In the genomic region with DNA sequence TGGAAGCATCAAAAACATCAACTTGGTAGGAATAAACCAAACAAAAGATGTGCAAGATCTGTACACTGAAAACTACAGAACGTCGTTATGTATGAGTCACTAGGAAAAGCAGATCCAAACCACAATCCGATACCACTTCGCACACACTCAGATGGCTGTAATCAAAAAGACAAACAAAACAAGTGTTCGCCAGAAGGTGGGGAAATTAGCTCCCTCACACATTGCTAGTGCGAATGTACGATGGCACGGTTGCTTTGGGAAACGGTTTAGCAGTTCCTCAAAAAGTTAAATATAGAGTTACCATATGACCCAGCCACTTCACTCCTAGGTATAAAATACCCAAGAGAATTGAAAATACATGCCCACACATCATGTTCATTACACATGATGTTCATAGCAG, we compare ENCODE assay signal across 10 cellular contexts. TPM values are rescaled to one million over a fixed set of nuclear protein-coding genes. Genes with fewer than 3 reads are reported as not detected.
DNase-seq lines count a peak whose midpoint lies in the region; ATAC-seq and TF ChIP-seq lines count a peak whose summit lies in the region.
"Had no signal": no experiment of that assay in that cellular context is flagged by ENCODE, and none has a peak within 500 bp of the region (broad histone marks: within the 10 kb centered on the region; RNA-seq: fewer than 3 reads in every experiment).

No MANE protein-coding gene starts in this region.

- H3K4me1 ChIP-seq in skeletal muscle satellite cell (ENCODE audit: control insufficient read depth, insufficient read depth, low read length) (peaks cover 23% of the 10 kb centered on the region), esophagus muscularis mucosa (peaks cover 6 to 8% (median 7%) of the 10 kb centered on the region in 4 donors)

- H3K4me2 ChIP-seq in skeletal muscle satellite cell (ENCODE audit: low read length), result peak overlapping the region; percentile 60

- no peak overlapping the region for H3K27ac Mint-ChIP-seq in activated CD4-positive, alpha-beta T cell treated with anti-CD3 and anti-CD28 coated beads for 36 hours
- H3K27ac Mint-ChIP-seq: CD4-positive, alpha-beta memory T cell had no signal

- H3K36me3 ChIP-seq in skeletal muscle satellite cell (ENCODE audit: insufficient read depth, low read length) (no peaks in the 10 kb centered on the region), H7 (replicated peaks; ENCODE audit: control insufficient read depth, insufficient read depth, low read length) (no peaks in the 10 kb centered on the region), esophagus muscularis mucosa (no peaks in the 10 kb centered on the region)

- no peak for TF ChIP-seq EP300 in esophagus muscularis mucosa (IDR thresholded peaks at IDR 0.05)

- TF ChIP-seq POLR2A in esophagus muscularis mucosa (IDR thresholded peaks at IDR 0.05; ENCODE audit: low read depth), result no peak

- H3K27me3 Mint-ChIP-seq in activated CD4-positive, alpha-beta T cell treated with anti-CD3 and anti-CD28 coated beads for 36 hours, result peaks cover 5% of the 10 kb centered on the region

- TF ChIP-seq CTCF in esophagus muscularis mucosa (IDR thresholded peaks at IDR 0.05), result no peak

- no peak overlapping the region for H3K27ac ChIP-seq in esophagus muscularis mucosa (replicated peaks in 1 of 4)

- H3K4me3 Mint-ChIP-seq in activated CD4-positive, alpha-beta T cell treated with anti-CD3 and anti-CD28 coated beads for 36 hours, result no peak overlapping the region
- H3K4me3 Mint-ChIP-seq: CD4-positive, alpha-beta memory T cell had no signal

- H3K36me3 Mint-ChIP-seq in activated CD4-positive, alpha-beta T cell treated with anti-CD3 and anti-CD28 coated beads for 36 hours (ENCODE audit: low read depth), result no peaks in the 10 kb centered on the region
- H3K36me3 Mint-ChIP-seq: CD4-positive, alpha-beta memory T cell had no signal

- H3K4me3 ChIP-seq in skeletal muscle satellite cell (ENCODE audit: low read length) (peak overlapping the region; percentile 7), H7 (ENCODE audit: insufficient read depth, low read depth, low read length) (no peak overlapping the region), esophagus muscularis mucosa (no peak overlapping the region)

- H3K9me3 Mint-ChIP-seq in activated CD4-positive, alpha-beta T cell treated with anti-CD3 and anti-CD28 coated beads for 36 hours (ENCODE audit: low read depth), result no peaks in the 10 kb centered on the region

- CTCF ChIA-PET in activated CD4-positive, alpha-beta T cell treated with anti-CD3 and anti-CD28 coated beads for 36 hours (lab: Charles Lee), result interaction anchor here (1.3 to 2.5 kb wide), 3 partner anchors 13 to 58 kb away, joined by 4 to 10 read pairs (median 4); no protein-coding TSS in a partner anchor

- H3K27me3 ChIP-seq in skeletal muscle satellite cell (ENCODE audit: control insufficient read depth, insufficient read depth, low read length) (no peaks in the 10 kb centered on the region), H7 (ENCODE audit: control insufficient read depth, insufficient read depth, low read length) (no peaks in the 10 kb centered on the region), esophagus muscularis mucosa (peaks cover 0 to 1% (median 0%) of the 10 kb centered on the region in 4 donors)

- H3K4me1 Mint-ChIP-seq in activated CD4-positive, alpha-beta T cell treated with anti-CD3 and anti-CD28 coated beads for 36 hours, result peaks cover 29% of the 10 kb centered on the region

- peak; percentile 37 for ATAC-seq in activated CD4-positive, alpha-beta T cell treated with anti-CD3 and anti-CD28 coated beads for 36 hours

- intact Hi-C loops in activated CD4-positive, alpha-beta T cell treated with anti-CD3 and anti-CD28 coated beads for 36 hours (cut with DNase I, micrococcal nuclease), result loop anchor here in 1 of 2 experiments (5.0 kb wide), 1 partner anchor 52 kb away; no protein-coding TSS in a partner anchor
- intact Hi-C loops in esophagus muscularis mucosa (cut with DNase I) (no loop called here), head of caudate nucleus (cut with DNase I) (no loop called here)

- peak; percentile 42 for DNase-seq in activated CD4-positive, alpha-beta T cell treated with anti-CD3 and anti-CD28 coated beads for 36 hours
- no peak for DNase-seq in activated CD4-positive, alpha-beta T cell treated with anti-CD3 and anti-CD28 coated beads, Interleukin-2, amount 50 U/mL, for 1 hour
- DNase-seq in NCI-H226 (peak; percentile 26), astrocyte of the hippocampus (ENCODE audit: low read depth, low spot score) (peak; percentile 86), H7 (no peak), esophagus muscularis mucosa (ENCODE audit: extremely low spot score) (no peak), head of caudate nucleus (no peak)
- DNase-seq: CD4-positive, alpha-beta memory T cell; NCI-H187 had no signal

- 57% methylated on average over 9 of the region's 9 CpGs for WGBS in esophagus muscularis mucosa

- POLR2A ChIA-PET in activated CD4-positive, alpha-beta T cell treated with anti-CD3 and anti-CD28 coated beads for 36 hours (lab: Charles Lee), result interaction anchor here (0.6 kb wide), 1 partner anchor 65 kb away, joined by 3 read pairs; no protein-coding TSS in a partner anchor

- no peaks in the 10 kb centered on the region for H3K9me3 ChIP-seq in skeletal muscle satellite cell (replicated peaks; ENCODE audit: low read length)
- H3K9me3 ChIP-seq in esophagus muscularis mucosa, result no peaks in the 10 kb centered on the region

- no peak overlapping the region for H3K9ac ChIP-seq in skeletal muscle satellite cell (ENCODE audit: low read depth, low read length)

RNA-seq across cellular contexts. Expression of a gene that starts 14.8 kb away (rescaled TPM):
- not detected for total RNA-seq in activated CD4-positive, alpha-beta T cell treated with anti-CD3 and anti-CD28 coated beads for 36 hours
- 24.8 and 28.6 TPM in 2 replicates for total RNA-seq in skeletal muscle satellite cell (2012; rRNA removed)
- total RNA-seq in H7 (2014; rRNA removed; shearing (Covaris generic)), result 16.5 and 18.4 TPM in 2 replicates
- total RNA-seq in esophagus muscularis mucosa, result 10 to 100 TPM in 2 of 4 donors, 1 to 10 TPM in 2; 6.0 to 15.3 (median 8.8) TPM

RNA-seq across cellular contexts. Expression of a gene that starts 26.3 kb away (rescaled TPM):
- under 1 TPM; 0.83 to 0.87 TPM for total RNA-seq in activated CD4-positive, alpha-beta T cell treated with anti-CD3 and anti-CD28 coated beads for 36 hours
- 23.8 and 28.0 TPM in 2 replicates for total RNA-seq in skeletal muscle satellite cell (2012; rRNA removed)
- total RNA-seq in H7 (2014; rRNA removed; shearing (Covaris generic)), result 13.3 and 22.5 TPM in 2 replicates
- total RNA-seq in esophagus muscularis mucosa, result 10 to 100 TPM; 19.9 to 38.1 (median 36.7) TPM
- total RNA-seq: CD4-positive, alpha-beta memory T cell had no signal

RNA-seq across cellular contexts. Expression of a gene that starts 45.9 kb away (rescaled TPM):
- not detected for total RNA-seq in activated CD4-positive, alpha-beta T cell treated with anti-CD3 and anti-CD28 coated beads for 36 hours
- not detected in 2 replicates for total RNA-seq in skeletal muscle satellite cell (2012; rRNA removed)
- not detected in 2 replicates for total RNA-seq in H7 (2014; rRNA removed; shearing (Covaris generic))
- not detected for total RNA-seq in esophagus muscularis mucosa

RNA-seq across cellular contexts. Expression of a gene that starts 47.8 kb away (rescaled TPM):
- total RNA-seq in activated CD4-positive, alpha-beta T cell treated with anti-CD3 and anti-CD28 coated beads for 36 hours, result 100 to 1,000 TPM; 108 to 125 TPM
- total RNA-seq in skeletal muscle satellite cell (2012; rRNA removed), result 0.44 TPM in 1 of 2 replicates, not detected in the other
- 1.3 and 5.1 TPM in 2 replicates for total RNA-seq in H7 (2014; rRNA removed; shearing (Covaris generic))
- total RNA-seq in esophagus muscularis mucosa, result 10 to 100 TPM in 3 of 4 donors, 1 to 10 TPM in 1; 7.5 to 23.1 (median 18.5) TPM

Comparison
In these comparisons a context has a peak if more than half of its experiments do, and no peak if none do; other contexts are left out.
1. DNase-seq: peak in activated CD4-positive, alpha-beta T cell treated with anti-CD3 and anti-CD28 coated beads for 36 hours (single experiment), NCI-H226 (single experiment) and astrocyte of the hippocampus (single experiment); none in activated CD4-positive, alpha-beta T cell treated with anti-CD3 and anti-CD28 coated beads, Interleukin-2, amount 50 U/mL, for 1 hour (single experiment), H7 (single experiment), esophagus muscularis mucosa (single experiment) and head of caudate nucleus (0 of 42).
2. RNA of a gene that starts 14.8 kb away (total RNA-seq): 16.5 to 18.4 TPM in H7 and 6.0 to 15.3 TPM in esophagus muscularis mucosa; not detected in activated CD4-positive, alpha-beta T cell treated with anti-CD3 and anti-CD28 coated beads for 36 hours; every median in the first group is over 4 times any median in the second.